ENCODE assay signal across 8 cellular contexts in the genomic region with DNA sequence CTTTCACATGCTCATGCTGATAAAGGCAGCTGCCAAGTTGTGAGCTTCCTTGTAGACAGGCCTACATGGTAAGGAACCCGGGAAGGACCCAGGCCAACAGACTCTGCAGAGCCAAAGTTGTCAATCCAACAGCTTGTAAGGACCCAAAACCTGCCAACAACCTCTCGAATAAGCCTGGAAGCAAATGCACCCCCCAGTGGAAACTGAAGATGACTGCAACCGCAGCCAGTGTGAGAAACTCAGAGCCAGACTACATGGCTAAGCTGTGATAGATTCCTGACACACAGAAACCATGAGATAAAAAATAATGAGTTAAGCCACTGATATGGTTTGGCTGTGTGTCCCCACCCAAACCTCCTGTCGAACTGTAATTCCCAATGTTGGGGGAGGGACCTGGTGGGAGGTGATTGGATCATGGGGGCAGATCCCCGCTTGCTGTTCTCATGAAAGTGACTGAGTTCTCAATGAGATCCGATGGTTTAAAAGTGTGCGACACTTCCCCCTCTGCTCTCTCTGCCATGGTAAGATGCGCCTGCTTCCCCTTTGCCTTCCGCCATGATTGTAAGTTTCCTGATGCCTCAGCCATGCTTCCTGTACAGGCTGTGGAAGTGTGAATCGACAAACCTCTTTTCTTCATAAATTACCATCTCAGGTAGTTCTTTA. TPM values are rescaled to one million over a fixed set of nuclear protein-coding genes. Genes with fewer than 3 reads are reported as not detected.
DNase-seq lines count a peak whose midpoint lies in the region; ATAC-seq, FAIRE-seq and TF ChIP-seq lines count a peak whose summit lies in the region.
"Had no signal": no experiment of that assay in that cellular context is flagged by ENCODE, and none has a peak within 500 bp of the region (broad histone marks: within the 10 kb centered on the region; RNA-seq: fewer than 3 reads in every experiment).

No MANE protein-coding gene starts in this region.

- peaks cover 2% of the 10 kb centered on the region for H3K4me1 Mint-ChIP-seq in astrocyte (ENCODE audit: low read depth, unreplicated experiment)

- H3K9me2 ChIP-seq in neural cell (ENCODE audit: insufficient read depth, low read length): no peaks in the 10 kb centered on the region

- H3K9me3 ChIP-seq in astrocyte (ENCODE audit: insufficient read depth, low read depth, low read length): no peaks in the 10 kb centered on the region
- no peaks in the 10 kb centered on the region for H3K9me3 ChIP-seq in neural cell (ENCODE audit: low read length)
- H3K9me3 ChIP-seq in effector memory CD4-positive, alpha-beta T cell (ENCODE audit: control insufficient read depth, low read length): no peaks in the 10 kb centered on the region

- TF ChIP-seq CTCF in GM06990 (IDR thresholded peaks at IDR 0.05; ENCODE audit: insufficient read depth, low read length, poor library complexity, severe bottlenecking): peak; percentile 62
- peak; percentile 37 for TF ChIP-seq CTCF in astrocyte (IDR thresholded peaks at IDR 0.05; ENCODE audit: insufficient read depth, low read depth, low read length)
- TF ChIP-seq CTCF in neural cell (IDR thresholded peaks at IDR 0.05; ENCODE audit: poor library complexity, severe bottlenecking): peak; percentile 31

- no peaks in the 10 kb centered on the region for H4K20me1 ChIP-seq in astrocyte (ENCODE audit: insufficient read depth, low read length)
- H4K20me1 ChIP-seq in neural cell (ENCODE audit: insufficient read depth): no peaks in the 10 kb centered on the region

- FAIRE-seq in astrocyte (lab: Jason Lieb, UNC): no peak

- H3K9ac ChIP-seq in astrocyte (ENCODE audit: low read length) (no peak overlapping the region), neural cell (ENCODE audit: low read length) (no peak overlapping the region)

- no peaks in the 10 kb centered on the region for H3K36me3 ChIP-seq in GM06990 (ENCODE audit: control insufficient read depth, insufficient read depth, low read length)
- H3K36me3 ChIP-seq in astrocyte (ENCODE audit: insufficient read depth, low read length): no peaks in the 10 kb centered on the region
- no peaks in the 10 kb centered on the region for H3K36me3 ChIP-seq in neural cell (ENCODE audit: insufficient read depth, low read length)
- H3K36me3 ChIP-seq in effector memory CD4-positive, alpha-beta T cell (ENCODE audit: control insufficient read depth, insufficient read depth, low read length): no peaks in the 10 kb centered on the region

- H3K27ac Mint-ChIP-seq in astrocyte (ENCODE audit: unreplicated experiment): no peak overlapping the region

- TF ChIP-seq EP300 in neural cell (conservative IDR thresholded peaks at IDR 0.05; ENCODE audit: poor library complexity, severe bottlenecking): no peak

- no peaks in the 10 kb centered on the region for H3K4me1 ChIP-seq in astrocyte (ENCODE audit: insufficient read depth, low read length)
- no peaks in the 10 kb centered on the region for H3K4me1 ChIP-seq in effector memory CD4-positive, alpha-beta T cell (ENCODE audit: control insufficient read depth, insufficient read depth, low read length, poor library complexity, severe bottlenecking)

- H3K27me3 ChIP-seq in GM06990 (replicated peaks; ENCODE audit: control insufficient read depth, insufficient read depth, low read length) (no peaks in the 10 kb centered on the region), astrocyte (ENCODE audit: insufficient read depth, low read length) (peaks cover 8% of the 10 kb centered on the region), neural cell (ENCODE audit: insufficient read depth, low read depth, low read length) (no peaks in the 10 kb centered on the region)
- H3K27me3 ChIP-seq in effector memory CD4-positive, alpha-beta T cell (replicated peaks; ENCODE audit: control insufficient read depth, insufficient read depth, low read length, poor library complexity, severe bottlenecking): no peaks in the 10 kb centered on the region

- H3K36me3 Mint-ChIP-seq in astrocyte (ENCODE audit: low read depth, unreplicated experiment): peaks cover 1% of the 10 kb centered on the region

- no peak overlapping the region for H3K27ac ChIP-seq in astrocyte (ENCODE audit: low read depth, low read length)
- no peak overlapping the region for H3K27ac ChIP-seq in neural cell (ENCODE audit: low read length)
- H3K27ac ChIP-seq in effector memory CD4-positive, alpha-beta T cell (ENCODE audit: insufficient read depth, low read length, poor library complexity, severe bottlenecking): no peak overlapping the region

- no peaks in the 10 kb centered on the region for H3F3A ChIP-seq in neural cell (ENCODE audit: insufficient read depth, low read length, poor library complexity, severe bottlenecking)

- no peaks in the 10 kb centered on the region for H3K79me2 ChIP-seq in astrocyte (ENCODE audit: insufficient read depth, low read length)
- H3K79me2 ChIP-seq in neural cell (replicated peaks; ENCODE audit: insufficient read depth, low read length): no peaks in the 10 kb centered on the region

- DNase-seq in GM06990 (ENCODE audit: extremely low read depth, insufficient read length): peak; percentile 56
- DNase-seq in LHCN-M2 (ENCODE audit: low read depth): peak; percentile 38
- no peak for DNase-seq in astrocyte (ENCODE audit: low read depth)
- no peak for DNase-seq in effector memory CD4-positive, alpha-beta T cell
- no peak for DNase-seq in DMS53 (lab: John Stamatoyannopoulos, UW)
- DNase-seq: amniotic stem cell had no signal

- TF ChIP-seq RAD21 in neural cell (conservative IDR thresholded peaks at IDR 0.05): peak; percentile 8

- no peak overlapping the region for H2AFZ ChIP-seq in astrocyte (ENCODE audit: low read depth, low read length)
- H2AFZ ChIP-seq in neural cell (ENCODE audit: low read depth, low read length): no peak overlapping the region

- H3K27me3 Mint-ChIP-seq in astrocyte (ENCODE audit: low read depth, unreplicated experiment): peaks cover 9% of the 10 kb centered on the region

- H3K4me2 ChIP-seq in astrocyte (ENCODE audit: low read length): no peak overlapping the region
- no peak overlapping the region for H3K4me2 ChIP-seq in neural cell (ENCODE audit: low read length)

- H3K9me3 Mint-ChIP-seq in astrocyte (ENCODE audit: unreplicated experiment): no peaks in the 10 kb centered on the region

- H3K4me3 ChIP-seq in GM06990 (replicated peaks; ENCODE audit: low read depth, low read length) (no peak overlapping the region), astrocyte (ENCODE audit: insufficient read depth, low read depth, low read length) (no peak overlapping the region), neural cell (ENCODE audit: low read length) (no peak overlapping the region)
- H3K4me3 ChIP-seq in effector memory CD4-positive, alpha-beta T cell (ENCODE audit: insufficient read depth, low read depth, low read length, poor library complexity, severe bottlenecking): no peak overlapping the region

- no peak for ATAC-seq in esophagus mucosa

- no peak overlapping the region for H3K4me3 Mint-ChIP-seq in astrocyte (ENCODE audit: unreplicated experiment)

TF ChIP-seq in neural cell, 6 proteins besides CTCF, POLR2A, EP300 and RAD21 (continues in another document):
- TF ChIP-seq POLR2AphosphoS5 (IDR thresholded peaks at IDR 0.05) (no peak), EZH2 (IDR thresholded peaks at IDR 0.05; ENCODE audit: borderline replicate concordance, insufficient read depth, low read length, poor library complexity, severe bottlenecking) (no peak), MXI1 (conservative IDR thresholded peaks at IDR 0.05; ENCODE audit: poor library complexity, severe bottlenecking) (no peak), REST (IDR thresholded peaks at IDR 0.05; ENCODE audit: borderline replicate concordance) (no peak)

RNA-seq across cellular contexts. Expression of gene CLPSL2, which starts 18.8 kb away (rescaled TPM):
- total RNA-seq in LHCN-M2 (2014; rRNA removed): not detected in 2 replicates
- 0.44 TPM for polyA plus RNA-seq in LHCN-M2 (2012)
- total RNA-seq in astrocyte: not detected in 2 replicates
- not detected in 2 replicates for polyA plus RNA-seq in neural cell
- polyA minus RNA-seq in neural cell: not detected in 2 replicates
- total RNA-seq in esophagus mucosa: not detected

RNA-seq across cellular contexts. Expression of gene ARMC12, which starts 20.8 kb away (rescaled TPM):
- total RNA-seq in LHCN-M2 (2014; rRNA removed) (0.29 TPM in 1 of 2 replicates, not detected in the other), astrocyte (0.25 TPM in 1 of 2 replicates, not detected in the other), esophagus mucosa (not detected)
- 0.44 TPM for polyA plus RNA-seq in LHCN-M2 (2012)
- polyA plus RNA-seq in neural cell: 2.2 and 4.9 TPM in 2 replicates
- 0.49 and 1.3 TPM in 2 replicates for polyA minus RNA-seq in neural cell

RNA-seq across cellular contexts. Expression of gene CLPSL1, which starts 23.2 kb away (rescaled TPM):
- total RNA-seq in LHCN-M2 (2014; rRNA removed) (not detected in 2 replicates), astrocyte (not detected in 2 replicates), esophagus mucosa (not detected)
- polyA plus RNA-seq in LHCN-M2 (2012): not detected
- polyA plus RNA-seq in neural cell: not detected in 2 replicates
- not detected in 2 replicates for polyA minus RNA-seq in neural cell

RNA-seq across cellular contexts. Expression of gene CLPS, which starts 39.5 kb away (rescaled TPM):
- total RNA-seq in LHCN-M2 (2014; rRNA removed): not detected in 2 replicates
- polyA plus RNA-seq in LHCN-M2 (2012): not detected
- not detected in 2 replicates for total RNA-seq in astrocyte
- not detected in 2 replicates for polyA plus RNA-seq in neural cell
- polyA minus RNA-seq in neural cell: not detected in 2 replicates
- not detected for total RNA-seq in esophagus mucosa

RNA-seq across cellular contexts. Expression of gene LHFPL5, which starts 47.6 kb away (rescaled TPM):
- total RNA-seq in LHCN-M2 (2014; rRNA removed) (0.17 TPM in 1 of 2 replicates, not detected in the other), astrocyte (not detected in 2 replicates), esophagus mucosa (not detected)
- polyA plus RNA-seq in LHCN-M2 (2012): not detected
- 0.17 TPM in 1 of 2 replicates, not detected in the other for polyA plus RNA-seq in neural cell
- polyA minus RNA-seq in neural cell: not detected in 2 replicates

Comparison
In these comparisons a context has a peak if more than half of its experiments do, and no peak if none do; other contexts are left out.
1. DNase-seq: peak in GM06990 (single experiment) and LHCN-M2 (single experiment); none in astrocyte (single experiment), effector memory CD4-positive, alpha-beta T cell (0 of 3) and DMS53 (single experiment).
2. Peak in every context shown above with its lines, with median percentiles within 50 percentile points of each other: CTCF ChIP-seq.